Comparison of ENCODE assay signal across 13 cellular contexts in the genomic region with DNA sequence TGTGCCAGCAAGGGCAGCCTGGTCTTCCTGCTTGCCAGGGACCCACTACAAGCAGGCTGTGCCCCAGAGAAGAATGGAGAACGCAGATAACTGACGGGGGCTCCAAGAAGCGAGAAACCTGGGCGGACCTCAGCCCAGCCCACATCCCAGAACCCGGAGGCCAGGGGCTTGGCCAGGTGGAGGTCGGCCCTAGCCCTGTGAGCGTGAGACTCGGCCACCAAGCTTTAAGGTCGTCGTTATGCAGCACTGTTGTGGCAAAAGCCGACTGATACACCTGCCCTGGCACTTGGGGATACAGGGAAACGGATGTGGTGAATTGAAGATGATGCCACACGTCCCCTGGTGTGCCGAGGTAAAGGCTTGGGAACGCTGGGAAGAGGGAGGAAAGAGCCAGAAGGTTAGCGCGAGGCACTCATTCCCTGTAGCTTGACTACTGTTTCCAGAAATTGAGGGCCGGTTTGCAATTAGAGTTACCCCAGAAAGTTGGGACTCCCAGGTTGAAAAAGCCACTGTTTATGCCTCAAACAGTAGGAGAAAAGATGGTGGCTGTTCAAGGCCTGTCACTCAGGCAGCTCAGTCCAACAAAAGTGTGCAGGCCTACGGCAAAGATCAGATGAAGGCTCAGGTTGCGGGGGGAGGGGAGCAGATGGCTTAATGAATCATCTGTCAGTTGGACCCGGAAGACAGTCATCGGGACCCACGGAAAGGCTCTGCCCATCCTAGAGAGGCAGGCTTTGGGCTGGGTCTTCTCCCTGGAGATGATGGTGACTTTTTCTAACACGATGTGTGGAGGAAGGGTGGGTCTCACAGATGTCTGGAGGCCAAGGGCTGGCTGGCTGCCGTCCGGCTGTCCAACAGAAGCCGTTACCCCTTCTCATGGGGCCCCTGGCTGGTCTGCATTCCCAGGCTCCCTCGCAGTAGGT. TPM values are rescaled to one million over a fixed set of nuclear protein-coding genes. Genes with fewer than 3 reads are reported as not detected.
DNase-seq lines count a peak whose midpoint lies in the region; ATAC-seq, FAIRE-seq and TF ChIP-seq lines count a peak whose summit lies in the region.
"Had no signal": no experiment of that assay in that cellular context is flagged by ENCODE, and none has a peak within 500 bp of the region (broad histone marks: within the 10 kb centered on the region; RNA-seq: fewer than 3 reads in every experiment).

No MANE protein-coding gene starts in this region.

- no peak for DNase-seq in A673 (ENCODE audit: low spot score)
- DNase-seq in HT1080 (ENCODE audit: low read depth): peak; percentile 64
- DNase-seq in Panc1 (ENCODE audit: low read depth, low spot score): no peak
- peak; percentile 78 for DNase-seq in glutamatergic neuron
- no peak for DNase-seq in MG63
- no peak for DNase-seq in stimulated activated CD4-positive, alpha-beta T cell treated with anti-CD3 and anti-CD28 coated beads, Interleukin-2, amount 100 ng/mL, for 24 hours
- DNase-seq in GM19239 (ENCODE audit: insufficient read length, low spot score): no peak
- DNase-seq: activated CD4-positive, alpha-beta T cell treated with anti-CD3 and anti-CD28 coated beads for 1 hour; activated naive CD4-positive, alpha-beta T cell; cortex of kidney had no signal

- no peak for ATAC-seq in Panc1
- ATAC-seq in HG02884 (IDR thresholded peaks at IDR 0.05; ENCODE audit: unreplicated experiment): no peak
- ATAC-seq: GM12878; naive thymus-derived CD8-positive, alpha-beta T cell had no signal

- H3K4me1 ChIP-seq in A673 (ENCODE audit: insufficient read depth, low read length, poor library complexity, severe bottlenecking): peaks cover 6% of the 10 kb centered on the region
- H3K4me1 ChIP-seq in Panc1 (ENCODE audit: control insufficient read depth, insufficient read depth, low read length): peaks cover 18% of the 10 kb centered on the region

- H3K4me1 Mint-ChIP-seq in glutamatergic neuron (ENCODE audit: low read depth, unreplicated experiment): peaks cover 28% of the 10 kb centered on the region

- H3K9me3 Mint-ChIP-seq in glutamatergic neuron (ENCODE audit: unreplicated experiment): peaks cover 26% of the 10 kb centered on the region
- H3K9me3 Mint-ChIP-seq: naive thymus-derived CD8-positive, alpha-beta T cell had no signal

- BruUV-seq in A673 (replicated peaks; lab: Mats Ljungman, UMichigan): no TSS peak
- no TSS peak for BruUV-seq in Panc1 (replicated peaks; lab: Mats Ljungman, UMichigan)

- H3K27ac ChIP-seq in A673 (ENCODE audit: low read depth, low read length, poor library complexity, severe bottlenecking) (peak overlapping the region; percentile 16), Panc1 (ENCODE audit: low read length) (peak overlapping the region; percentile 50; the same call in 1 of the 2 replicates)

- H3K4me3 ChIP-seq in A673 (ENCODE audit: low read depth, low read length, poor library complexity, severe bottlenecking) (no peak overlapping the region), Panc1 (ENCODE audit: low read depth in 2 of 2, low read length in 2 of 2) (no peak overlapping the region), MG63 (no peak overlapping the region)
- H3K4me3 ChIP-seq: GM12878 had no signal

- H3K36me3 ChIP-seq in A673 (ENCODE audit: insufficient read depth, low read length, poor library complexity, severe bottlenecking) (no peaks in the 10 kb centered on the region), Panc1 (ENCODE audit: control insufficient read depth, insufficient read depth, low read length) (peaks cover 9% of the 10 kb centered on the region; the same call in 1 of the 2 replicates), MG63 (no peaks in the 10 kb centered on the region; the same call in 1 of the 2 replicates)

- FAIRE-seq in GM19239 (lab: Jason Lieb, UNC): no peak
- FAIRE-seq: GM12878 had no signal

- no peaks in the 10 kb centered on the region for H3K27me3 ChIP-seq in A673 (replicated peaks; ENCODE audit: insufficient read depth, low read depth, low read length, poor library complexity)
- H3K27me3 ChIP-seq in Panc1 (ENCODE audit: control insufficient read depth, insufficient read depth, low read length): no peaks in the 10 kb centered on the region
- no peaks in the 10 kb centered on the region for H3K27me3 ChIP-seq in MG63

- TF ChIP-seq CTCF in A673 (conservative IDR thresholded peaks at IDR 0.05; ENCODE audit: low read depth, low read length) (no peak), Panc1 (IDR thresholded peaks at IDR 0.05) (no peak), glutamatergic neuron (IDR thresholded peaks at IDR 0.05; ENCODE audit: partially characterized antibody, unreplicated experiment) (no peak)

- peaks cover 6% of the 10 kb centered on the region for H3K36me3 Mint-ChIP-seq in glutamatergic neuron (ENCODE audit: unreplicated experiment)
- H3K36me3 Mint-ChIP-seq: naive thymus-derived CD8-positive, alpha-beta T cell had no signal

- in situ Hi-C loops in Panc1 (cut with HindIII; ENCODE audit: low pct_unique_long_range_greater_than_20kb, low sequenced_read_pairs): no loop called here

- peaks cover 9% of the 10 kb centered on the region for H3K27me3 Mint-ChIP-seq in glutamatergic neuron (ENCODE audit: unreplicated experiment)

- intact Hi-C loops in A673 (cut with micrococcal nuclease; ENCODE audit: unreplicated experiment) (no loop called here), Panc1 (cut with micrococcal nuclease; ENCODE audit: unreplicated experiment) (no loop called here)

- peak overlapping the region; percentile 88 for H3K27ac Mint-ChIP-seq in glutamatergic neuron (ENCODE audit: unreplicated experiment)
- H3K27ac Mint-ChIP-seq: naive thymus-derived CD8-positive, alpha-beta T cell had no signal

- CTCF ChIA-PET in A673 (lab: Charles Lee): no interaction called here
- CTCF ChIA-PET in Panc1 (lab: Charles Lee): no interaction called here

- POLR2A ChIA-PET in A673 (lab: Charles Lee; ENCODE audit: low non-redundant PET) (no interaction called here), Panc1 (lab: Charles Lee) (no interaction called here)

- no peaks in the 10 kb centered on the region for H3K9me3 ChIP-seq in A673 (ENCODE audit: low read depth, low read length, poor library complexity, severe bottlenecking)
- H3K9me3 ChIP-seq in Panc1 (ENCODE audit: control insufficient read depth, insufficient read depth, low read depth, low read length): no peaks in the 10 kb centered on the region
- H3K9me3 ChIP-seq in MG63: no peaks in the 10 kb centered on the region

- H3K4me3 Mint-ChIP-seq in glutamatergic neuron (ENCODE audit: unreplicated experiment): peak overlapping the region; percentile 78
- H3K4me3 Mint-ChIP-seq: naive thymus-derived CD8-positive, alpha-beta T cell had no signal

RNA-seq across cellular contexts. Expression of a gene that starts 45.6 kb away (rescaled TPM):
- total RNA-seq in A673 (2021) (74.2 and 80.6 TPM in 2 replicates), Panc1 (2021; ENCODE audit: unreplicated experiment) (77.4 TPM), glutamatergic neuron (ENCODE audit: unreplicated experiment) (111 TPM)
- 0.43 TPM in 2 replicates for total RNA-seq in HT1080 (2014; rRNA removed; shearing (Covaris generic))
- polyA plus RNA-seq in HT1080 (2015; cell fraction: cytosol; rRNA removed): 0.27 and 0.81 TPM in 2 replicates
- polyA plus RNA-seq in HT1080 (2015; cell fraction: nucleus; rRNA removed): 1.2 and 1.9 TPM in 2 replicates
- 129 TPM for polyA plus RNA-seq in Panc1 (2012; ENCODE audit: insufficient read length)
- total RNA-seq in MG63 (2014; rRNA removed; shearing (Covaris generic); ENCODE audit: low replicate concordance): 3.6 and 10.4 TPM in 2 replicates
- total RNA-seq: naive thymus-derived CD8-positive, alpha-beta T cell had no signal
- polyA plus RNA-seq: naive thymus-derived CD8-positive, alpha-beta T cell had no signal

RNA-seq across cellular contexts. Expression of a gene that starts 54.6 kb away (rescaled TPM):
- 75.1 and 77.3 TPM in 2 replicates for total RNA-seq in A673 (2021)
- 37.1 and 44.6 TPM in 2 replicates for total RNA-seq in HT1080 (2014; rRNA removed; shearing (Covaris generic))
- 36.3 and 38.6 TPM in 2 replicates for polyA plus RNA-seq in HT1080 (2015; cell fraction: cytosol; rRNA removed)
- 80.5 and 84.3 TPM in 2 replicates for polyA plus RNA-seq in HT1080 (2015; cell fraction: nucleus; rRNA removed)
- total RNA-seq in Panc1 (2021; ENCODE audit: unreplicated experiment): 188 TPM
- 144 TPM for polyA plus RNA-seq in Panc1 (2012; ENCODE audit: insufficient read length)
- 92.4 TPM for total RNA-seq in glutamatergic neuron (ENCODE audit: unreplicated experiment)
- 76.4 and 121 TPM in 2 replicates for total RNA-seq in MG63 (2014; rRNA removed; shearing (Covaris generic); ENCODE audit: low replicate concordance)

Comparison
In these comparisons a context has a peak if more than half of its experiments do, and no peak if none do; other contexts are left out.
1. DNase-seq: peak in HT1080 (single experiment) and glutamatergic neuron (single experiment); none in A673 (single experiment), Panc1 (single experiment), MG63 (single experiment), stimulated activated CD4-positive, alpha-beta T cell treated with anti-CD3 and anti-CD28 coated beads, Interleukin-2, amount 100 ng/mL, for 24 hours (0 of 2) and GM19239 (single experiment).